In genomic region chr9:38227656-38228055, GRCh38 we compare ENCODE assay signal across 7 cellular contexts.
DNase-seq lines count a peak whose midpoint lies in the region; ATAC-seq and TF ChIP-seq lines count a peak whose summit lies in the region.

No MANE protein-coding gene starts in this region.

- TF ChIP-seq CTCF in NB4 (IDR thresholded peaks at IDR 0.05; ENCODE audit: low read depth, low read length) (no peak), HFFc6 (IDR thresholded peaks at IDR 0.05) (no peak)

- POLR2A ChIA-PET in naive thymus-derived CD8-positive, alpha-beta T cell (lab: Charles Lee), result no interaction called here

- TF ChIP-seq POLR2A in NB4 (IDR thresholded peaks at IDR 0.05; ENCODE audit: extremely low read depth, insufficient read length), result no peak

- peaks cover 11% of the 10 kb centered on the region for H3K27me3 Mint-ChIP-seq in activated T-cell treated with anti-CD3 and anti-CD28 coated beads, Interleukin-2, amount 50 U/mL, for 24 hours
- H3K27me3 Mint-ChIP-seq in naive thymus-derived CD8-positive, alpha-beta T cell, result peaks cover 0 to 10% (median 0%) of the 10 kb centered on the region in 5 donors
- H3K27me3 Mint-ChIP-seq in HFFc6 (ENCODE audit: insufficient read depth), result peaks cover 58% of the 10 kb centered on the region

- H3K4me3 Mint-ChIP-seq in activated T-cell treated with anti-CD3 and anti-CD28 coated beads, Interleukin-2, amount 50 U/mL, for 24 hours, result peak overlapping the region; percentile 51
- H3K4me3 Mint-ChIP-seq in naive thymus-derived CD8-positive, alpha-beta T cell, result peak overlapping the region; percentile 71 to 93 (median 82)
- no peak overlapping the region; the same call in 1 of the 2 replicates for H3K4me3 Mint-ChIP-seq in HFFc6

- H3K9me3 Mint-ChIP-seq in activated T-cell treated with anti-CD3 and anti-CD28 coated beads, Interleukin-2, amount 50 U/mL, for 24 hours, result no peaks in the 10 kb centered on the region
- no peaks in the 10 kb centered on the region for H3K9me3 Mint-ChIP-seq in naive thymus-derived CD8-positive, alpha-beta T cell
- H3K9me3 Mint-ChIP-seq in HFFc6, result no peaks in the 10 kb centered on the region

- H3K4me1 Mint-ChIP-seq in activated T-cell treated with anti-CD3 and anti-CD28 coated beads, Interleukin-2, amount 50 U/mL, for 24 hours (ENCODE audit: low read depth), result peaks cover 16% of the 10 kb centered on the region
- H3K4me1 Mint-ChIP-seq in naive thymus-derived CD8-positive, alpha-beta T cell, result peaks cover 9 to 22% (median 18%) of the 10 kb centered on the region in 4 donors
- peaks cover 16% of the 10 kb centered on the region for H3K4me1 Mint-ChIP-seq in HFFc6 (ENCODE audit: low read depth)

- H3K27ac Mint-ChIP-seq in activated T-cell treated with anti-CD3 and anti-CD28 coated beads, Interleukin-2, amount 50 U/mL, for 24 hours, result no peak overlapping the region
- peak overlapping the region in 7 of 10 donors; percentile 6 to 86 (median 69) for H3K27ac Mint-ChIP-seq in naive thymus-derived CD8-positive, alpha-beta T cell
- no peak overlapping the region for H3K27ac Mint-ChIP-seq in HFFc6

- no peaks in the 10 kb centered on the region for H3K36me3 Mint-ChIP-seq in activated T-cell treated with anti-CD3 and anti-CD28 coated beads, Interleukin-2, amount 50 U/mL, for 24 hours (ENCODE audit: low read depth)
- no peaks in the 10 kb centered on the region for H3K36me3 Mint-ChIP-seq in naive thymus-derived CD8-positive, alpha-beta T cell
- H3K36me3 Mint-ChIP-seq in HFFc6 (ENCODE audit: low read depth), result no peaks in the 10 kb centered on the region

- no peak overlapping the region for H3K4me3 ChIP-seq in NB4 (ENCODE audit: low read depth, low read length)

- DNase-seq in Daoy (ENCODE audit: low read depth), result peak; percentile 57
- DNase-seq in NB4 (ENCODE audit: low read depth), result peak; percentile 30
- DNase-seq in activated T-cell treated with anti-CD3 and anti-CD28 coated beads, Interleukin-2, amount 50 U/mL, for 24 hours, result no peak
- peak in 6 of 10 donors; percentile 6 to 39 (median 26) for DNase-seq in naive thymus-derived CD8-positive, alpha-beta T cell
- no peak for DNase-seq in HFFc6
- no peak for DNase-seq in NK-92 (lab: John Stamatoyannopoulos, UW; ENCODE audit: unreplicated experiment)

- peak; percentile 77 to 78 for ATAC-seq in naive thymus-derived CD8-positive, alpha-beta T cell
- no peak for ATAC-seq in GM21526 (IDR thresholded peaks at IDR 0.05; ENCODE audit: low FRiP score, unreplicated experiment)

Comparison
In these comparisons a context has a peak if more than half of its experiments do, and no peak if none do; other contexts are left out.
1. DNase-seq: peak in Daoy (single experiment), NB4 (single experiment) and naive thymus-derived CD8-positive, alpha-beta T cell (6 of 10); none in activated T-cell treated with anti-CD3 and anti-CD28 coated beads, Interleukin-2, amount 50 U/mL, for 24 hours (single experiment), HFFc6 (single experiment) and NK-92 (single experiment).
2. H3K27ac Mint-ChIP-seq: peak in naive thymus-derived CD8-positive, alpha-beta T cell (7 of 10); none in activated T-cell treated with anti-CD3 and anti-CD28 coated beads, Interleukin-2, amount 50 U/mL, for 24 hours (single experiment) and HFFc6 (single experiment).